11 cellular contexts compared by ENCODE assay signal in the genomic region with DNA sequence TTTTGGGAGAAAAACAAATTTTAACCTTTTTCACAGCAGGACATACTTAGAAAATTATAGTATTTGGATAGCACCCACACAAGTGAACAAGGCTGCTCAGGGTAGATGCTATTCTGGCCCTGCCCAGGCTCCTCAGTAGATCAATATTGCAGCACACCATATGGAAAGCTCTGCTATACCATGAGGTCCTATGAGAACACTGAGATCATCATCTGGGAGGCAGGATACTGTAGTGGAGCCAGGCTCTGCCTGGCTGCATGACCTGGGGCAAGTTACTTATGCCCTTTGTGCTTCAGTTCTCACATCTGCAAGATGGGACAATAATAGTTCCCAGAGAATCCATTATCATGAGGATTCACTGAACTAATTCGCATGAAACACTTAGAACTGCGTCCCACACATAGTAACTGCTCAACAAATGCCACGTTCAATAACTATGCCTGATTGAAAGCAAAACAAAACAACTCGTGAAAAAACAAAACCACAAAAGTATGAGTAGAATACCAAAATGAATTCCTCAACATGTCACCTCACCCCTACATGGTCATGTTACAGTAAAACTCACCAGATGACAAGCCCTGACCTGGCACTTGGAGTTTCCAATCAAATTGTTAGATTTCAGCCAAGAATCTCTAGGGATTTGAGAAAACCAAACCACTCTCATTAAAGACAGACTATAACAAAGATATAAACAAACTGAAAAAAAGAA. TPM values are rescaled to one million over a fixed set of nuclear protein-coding genes. Genes with fewer than 3 reads are reported as not detected.
DNase-seq lines count a peak whose midpoint lies in the region; ATAC-seq and TF ChIP-seq lines count a peak whose summit lies in the region.
"Had no signal": no experiment of that assay in that cellular context is flagged by ENCODE, and none has a peak within 500 bp of the region (broad histone marks: within the 10 kb centered on the region; RNA-seq: fewer than 3 reads in every experiment).

No MANE protein-coding gene starts in this region.

- in situ Hi-C loops in GM13976 (cut with MboI; ENCODE audit: low sequenced_read_pairs, unreplicated experiment) = no loop called here

- TF ChIP-seq CTCF in AG09319 (IDR thresholded peaks at IDR 0.05; ENCODE audit: low read depth, low read length) = no peak
- no peak for TF ChIP-seq CTCF in GM13976 (IDR thresholded peaks at IDR 0.05; ENCODE audit: borderline replicate concordance, control extremely low read depth, extremely low read depth, insufficient read depth, missing control alignments)
- TF ChIP-seq CTCF in choroid plexus epithelial cell (conservative IDR thresholded peaks at IDR 0.05; ENCODE audit: low read depth, low read length) = no peak

- no peak overlapping the region for H3K4me3 ChIP-seq in choroid plexus epithelial cell (ENCODE audit: low read depth, low read length)
- H3K4me3 ChIP-seq: heart left ventricle had no signal

- ATAC-seq in HG02870 (IDR thresholded peaks at IDR 0.05; ENCODE audit: unreplicated experiment) (peak; percentile 63), GM19455 (IDR thresholded peaks at IDR 0.05; ENCODE audit: unreplicated experiment) (no peak)
- ATAC-seq: heart left ventricle had no signal

- DNase-seq in AG09319 (ENCODE audit: extremely low read depth, low read depth) = peak; percentile 44
- peak; percentile 45 for DNase-seq in GM13976 (ENCODE audit: low spot score)
- DNase-seq in choroid plexus epithelial cell (ENCODE audit: low read depth) = peak; percentile 63
- DNase-seq in stimulated activated CD4-positive, alpha-beta T cell treated with anti-CD3 and anti-CD28 coated beads, Interleukin-1b, Interleukin-23, amount 100 ng/mL, for 48 hours = no peak
- no peak for DNase-seq in islet precursor cell
- no peak for DNase-seq in ureter (ENCODE audit: low spot score)
- DNase-seq: activated B cell treated with CpG ODN at 0.5 μM for 24 hours; activated naive CD4-positive, alpha-beta T cell treated with anti-CD3 and anti-CD28 coated beads, Interleukin-2, amount 50 U/mL, for 16 hours; heart left ventricle had no signal

RNA-seq across cellular contexts. Expression of a gene that starts 31.9 kb away (rescaled TPM):
- total RNA-seq in ureter = 9.9 TPM

Comparison
In these comparisons a context has a peak if more than half of its experiments do, and no peak if none do; other contexts are left out.
1. DNase-seq: peak in AG09319 (single experiment), GM13976 (single experiment) and choroid plexus epithelial cell (single experiment); none in stimulated activated CD4-positive, alpha-beta T cell treated with anti-CD3 and anti-CD28 coated beads, Interleukin-1b, Interleukin-23, amount 100 ng/mL, for 48 hours (single experiment), islet precursor cell (single experiment) and ureter (single experiment).